ENCODE assay signal across 30 cellular contexts in genomic region chr7:28739826-28740225, GRCh38.
DNase-seq lines count a peak whose midpoint lies in the region; ATAC-seq, FAIRE-seq and TF ChIP-seq lines count a peak whose summit lies in the region.
"Had no signal": no experiment of that assay in that cellular context is flagged by ENCODE, and none has a peak within 500 bp of the region (broad histone marks: within the 10 kb centered on the region; RNA-seq: fewer than 3 reads in every experiment).

No MANE protein-coding gene starts in this region.

- no peak overlapping the region for H3K14ac ChIP-seq in H1 (ENCODE audit: insufficient read length)

- H3K56ac ChIP-seq in H1 (replicated peaks; ENCODE audit: insufficient read length, low read depth, low read length) = no peak overlapping the region

- H2BK5ac ChIP-seq in H1 (ENCODE audit: low read depth, low read length) = no peak overlapping the region

- no peak overlapping the region for H3K4me3 Mint-ChIP-seq in neural progenitor cell
- H3K4me3 Mint-ChIP-seq in effector memory CD8-positive, alpha-beta T cell = no peak overlapping the region
- H3K4me3 Mint-ChIP-seq: B cell; dendritic cell treated with granulocyte-macrophage colony-stimulating factor and Interleukin-4, amounts not matched to agents 40 ng/mL and 50 ng/mL, for 4 days; immature natural killer cell; neural crest cell had no signal

- H4K5ac ChIP-seq in H1 (ENCODE audit: insufficient read length, low read depth, low read length) = no peak overlapping the region

- H3K27me3 Mint-ChIP-seq in neural progenitor cell (ENCODE audit: insufficient read depth, low read depth) = no peaks in the 10 kb centered on the region
- H3K27me3 Mint-ChIP-seq in effector memory CD8-positive, alpha-beta T cell = peaks cover 8 to 14% of the 10 kb centered on the region in 2 donors
- H3K27me3 Mint-ChIP-seq: B cell; dendritic cell treated with granulocyte-macrophage colony-stimulating factor and Interleukin-4, amounts not matched to agents 40 ng/mL and 50 ng/mL, for 4 days; progenitor cell of endocrine pancreas had no signal

- POLR2A ChIA-PET in H1 (lab: Charles Lee; ENCODE audit: partially characterized antibody) = no interaction called here

- H2AFZ ChIP-seq in H1 (ENCODE audit: low read length) = peak overlapping the region; percentile 89; the same call in 1 of the 2 replicates
- H2AFZ ChIP-seq in neural progenitor cell (replicated peaks) = no peak overlapping the region

- no peak overlapping the region for H2BK15ac ChIP-seq in H1 (ENCODE audit: low read length)

- peak; percentile 65 for DNase-seq in DMS153 treated with DMSO at 0.1 percent for 48 hours (lab: John Stamatoyannopoulos, UW; ENCODE audit: unreplicated experiment)
- DNase-seq in NCI-H82 treated with DMSO at 0.1 percent for 48 hours (lab: John Stamatoyannopoulos, UW; ENCODE audit: unreplicated experiment) = peak; percentile 95
- no peak for DNase-seq in H1 (ENCODE audit: low read depth in 1 of 2, low spot score in 2 of 2)
- DNase-seq in neural progenitor cell (ENCODE audit: low spot score) = peak; percentile 82
- DNase-seq in NCI-H2227 (lab: John Stamatoyannopoulos, UW; ENCODE audit: unreplicated experiment) = no peak
- DNase-seq in effector memory CD8-positive, alpha-beta T cell = no peak
- DNase-seq in T-helper 1 cell = no peak
- DNase-seq: activated CD4-positive, alpha-beta T cell treated with anti-CD3 and anti-CD28 coated beads, Interleukin-2, amount 50 U/mL, for 48 hours; activated CD4-positive, CD25-positive, alpha-beta regulatory T cell; activated CD8-positive, alpha-beta memory T cell treated with anti-CD3 and anti-CD28 coated beads, Interleukin-2, amount 50 U/mL, for 48 hours; activated gamma-delta T cell; DND-41; heart left ventricle; immature natural killer cell; left ventricle myocardium inferior; NCI-H1092 treated with DMSO at 0.1 percent for 48 hours; NCI-H2029; NCI-H446 treated with DMSO at 0.1 percent for 48 hours; testis had no signal

- H3K36me3 Mint-ChIP-seq in neural progenitor cell = no peaks in the 10 kb centered on the region
- H3K36me3 Mint-ChIP-seq in effector memory CD8-positive, alpha-beta T cell (ENCODE audit: insufficient read depth) = peaks cover 3% of the 10 kb centered on the region
- H3K36me3 Mint-ChIP-seq: immature natural killer cell had no signal

- H3K9ac ChIP-seq in H1 (replicated peaks in 1 of 4; ENCODE audit: extremely low read depth in 1 of 4, low read depth in 3 of 4, low read length in 3 of 4) (no peak overlapping the region), neural progenitor cell (no peak overlapping the region)

- H3K36me3 ChIP-seq in H1 (ENCODE audit: control insufficient read depth in 2 of 4, insufficient read depth in 4 of 4, low read length in 3 of 4) = no peaks in the 10 kb centered on the region; a peak in 1 of 8 replicates
- H3K36me3 ChIP-seq in neural progenitor cell = no peaks in the 10 kb centered on the region
- H3K36me3 ChIP-seq: heart left ventricle, left ventricle myocardium inferior had no signal

- WGBS in H1 (ENCODE audit: extremely low coverage in 1 of 2, insufficient coverage in 1 of 2, insufficient read length in 1 of 2, insufficient replicate concordance in 2 of 2, low coverage in 1 of 2, low lambda C conversion rate in 2 of 2, missing lambda C conversion rate in 1 of 2), 2 experiments = 63% methylated on average over 5 of the region's 5 CpGs; no CpG with 5 or more reads in 1 of the 2 experiments

- TF ChIP-seq CTCF in H1 (IDR thresholded peaks at IDR 0.05; ENCODE audit: control extremely low read depth in 1 of 3, insufficient read depth in 1 of 3, low read depth in 1 of 3, low read length in 3 of 3) (no peak), neural progenitor cell (IDR thresholded peaks at IDR 0.05) (no peak)

- no peak overlapping the region for H2AK5ac ChIP-seq in H1 (ENCODE audit: low read depth, low read length)

- TF ChIP-seq RAD21 in H1 (IDR thresholded peaks at IDR 0.05 in 1 of 2, conservative IDR thresholded peaks at IDR 0.05 in 1 of 2; ENCODE audit: low read depth in 2 of 2, low read length in 2 of 2) = no peak

- no peak overlapping the region for H3K23ac ChIP-seq in H1 (ENCODE audit: insufficient read length)

- H3K4ac ChIP-seq in H1 (replicated peaks; ENCODE audit: insufficient read length, low read depth, low read length) = no peak overlapping the region

- H3K23me2 ChIP-seq in H1 (ENCODE audit: low read depth, low read length) = no peaks in the 10 kb centered on the region

- H3K4me1 ChIP-seq in H1 (replicated peaks in 1 of 4; ENCODE audit: control insufficient read depth in 3 of 4, insufficient read depth in 4 of 4, low read length in 3 of 4) (peaks cover 3 to 11% (median 6%) of the 10 kb centered on the region in 4 experiments; a peak in 4 of 7 replicates), neural progenitor cell (peaks cover 33% of the 10 kb centered on the region)
- H3K4me1 ChIP-seq: testis had no signal

- no peak overlapping the region for H3K27ac Mint-ChIP-seq in neural progenitor cell
- H3K27ac Mint-ChIP-seq in effector memory CD8-positive, alpha-beta T cell = no peak overlapping the region
- H3K27ac Mint-ChIP-seq: B cell; dendritic cell treated with granulocyte-macrophage colony-stimulating factor and Interleukin-4, amounts not matched to agents 40 ng/mL and 50 ng/mL, for 4 days; immature natural killer cell; progenitor cell of endocrine pancreas had no signal

- H3K4me2 ChIP-seq in H1 (ENCODE audit: insufficient read depth in 1 of 2, low read depth in 2 of 2, low read length in 2 of 2) = peak overlapping the region; percentile 52 to 64
- H3K4me2 ChIP-seq in neural progenitor cell = peak overlapping the region; percentile 66

- no peak for ATAC-seq in effector memory CD8-positive, alpha-beta T cell (replicated peaks)
- ATAC-seq in GM19351 (IDR thresholded peaks at IDR 0.05; ENCODE audit: unreplicated experiment) = no peak
- ATAC-seq: heart left ventricle, HepG2, SK-N-SH treated with all-trans-retinoic acid at 6 μM for 48 hours had no signal

- H3K9me3 ChIP-seq in H1 (ENCODE audit: insufficient read depth in 2 of 2, low read depth in 1 of 2, low read length in 1 of 2) (no peaks in the 10 kb centered on the region), neural progenitor cell (ENCODE audit: low read depth) (no peaks in the 10 kb centered on the region)
- H3K9me3 ChIP-seq: heart left ventricle, left ventricle myocardium inferior, testis had no signal

- H3K4me1 Mint-ChIP-seq in neural progenitor cell = peaks cover 18% of the 10 kb centered on the region
- no peaks in the 10 kb centered on the region for H3K4me1 Mint-ChIP-seq in effector memory CD8-positive, alpha-beta T cell (ENCODE audit: low read depth in 2 of 2)
- H3K4me1 Mint-ChIP-seq: B cell, immature natural killer cell had no signal

- no peak overlapping the region for H4K8ac ChIP-seq in H1 (ENCODE audit: extremely low read depth, insufficient read depth, low read length)

- no peaks in the 10 kb centered on the region for H4K20me1 ChIP-seq in H1 (replicated peaks in 1 of 2; ENCODE audit: control insufficient read depth in 1 of 2, insufficient read depth in 2 of 2, low read length in 2 of 2)
- no peaks in the 10 kb centered on the region for H4K20me1 ChIP-seq in neural progenitor cell (ENCODE audit: low read depth)

- H4K91ac ChIP-seq in H1 (replicated peaks; ENCODE audit: insufficient read length, low read length) = no peak overlapping the region

- no peaks in the 10 kb centered on the region for H3K79me1 ChIP-seq in H1 (ENCODE audit: low read depth, low read length)

- TF ChIP-seq EP300 in H1 (IDR thresholded peaks at IDR 0.05; ENCODE audit: borderline replicate concordance in 1 of 2, low read depth in 2 of 2, low read length in 2 of 2) = no peak

- H3K79me2 ChIP-seq in H1 (ENCODE audit: control insufficient read depth in 1 of 2, insufficient read depth in 2 of 2, low read length in 2 of 2) (no peaks in the 10 kb centered on the region), neural progenitor cell (ENCODE audit: low read depth) (no peaks in the 10 kb centered on the region)

- no peak for TF ChIP-seq POLR2A in H1 (IDR thresholded peaks at IDR 0.05; ENCODE audit: control extremely low read depth in 1 of 2, low read depth in 2 of 2, low read length in 2 of 2)

- H3K9me3 Mint-ChIP-seq in neural progenitor cell = peaks cover 2% of the 10 kb centered on the region
- H3K9me3 Mint-ChIP-seq in effector memory CD8-positive, alpha-beta T cell = no peaks in the 10 kb centered on the region
- H3K9me3 Mint-ChIP-seq: dendritic cell treated with granulocyte-macrophage colony-stimulating factor and Interleukin-4, amounts not matched to agents 40 ng/mL and 50 ng/mL, for 4 days; immature natural killer cell had no signal

- H3K27me3 ChIP-seq in H1 (replicated peaks in 1 of 4; ENCODE audit: control insufficient read depth in 3 of 4, extremely low read depth in 1 of 4, insufficient read depth in 3 of 4, low read length in 3 of 4) = no peaks in the 10 kb centered on the region
- no peaks in the 10 kb centered on the region for H3K27me3 ChIP-seq in neural progenitor cell
- H3K27me3 ChIP-seq: heart left ventricle, testis had no signal

- no peak overlapping the region for H2BK120ac ChIP-seq in H1 (replicated peaks; ENCODE audit: low read depth, low read length)

- H2BK12ac ChIP-seq in H1 (ENCODE audit: low read depth, low read length) = no peak overlapping the region

- no peak overlapping the region for H3K18ac ChIP-seq in H1 (ENCODE audit: extremely low read depth, low read length)

- H3K27ac ChIP-seq in H1 (ENCODE audit: low read depth, low read length) (no peak overlapping the region), neural progenitor cell (peak overlapping the region; percentile 48)
- H3K27ac ChIP-seq: epithelial cell of prostate, heart left ventricle, left ventricle myocardium inferior, testis had no signal

- peaks cover 14% of the 10 kb centered on the region for H3F3A ChIP-seq in neural progenitor cell (ENCODE audit: low read depth)

- H2BK20ac ChIP-seq in H1 (ENCODE audit: low read length) = no peak overlapping the region

- CTCF ChIA-PET in H1 (lab: Charles Lee; ENCODE audit: partially characterized antibody) = interaction anchor here (1.2 to 1.3 kb wide), 2 partner anchors 110 to 348 kb away, joined by 3 read pairs; no protein-coding TSS in a partner anchor

- H3K4me3 ChIP-seq in H1 (ENCODE audit: extremely low read depth in 1 of 4, insufficient read depth in 2 of 4, low read depth in 3 of 4, low read length in 4 of 4) (peak overlapping the region in 1 of 4 experiments; percentile 22; a peak in 1 of 8 replicates), neural progenitor cell (peak overlapping the region; percentile 28)
- H3K4me3 ChIP-seq: heart left ventricle, left ventricle myocardium inferior, testis had no signal

- FAIRE-seq in H1 (lab: Jason Lieb, UNC) = peak; percentile 19
- FAIRE-seq: A204.1, GM12892, GM19239, HepG2 had no signal

TF ChIP-seq in H1, 55 proteins besides CTCF, POLR2A, EP300 and RAD21 (continues in another document):
- TF ChIP-seq CBX5 (IDR thresholded peaks at IDR 0.05; ENCODE audit: low read depth, low read length) = no peak
- TF ChIP-seq E2F6 (IDR thresholded peaks at IDR 0.05) = no peak
- no peak for TF ChIP-seq ASH2L (IDR thresholded peaks at IDR 0.05; ENCODE audit: low read length)

Comparison
In these comparisons a context has a peak if more than half of its experiments do, and no peak if none do; other contexts are left out.
1. DNase-seq: peak in DMS153 treated with DMSO at 0.1 percent for 48 hours (single experiment), NCI-H82 treated with DMSO at 0.1 percent for 48 hours (single experiment) and neural progenitor cell (single experiment); none in H1 (0 of 2), NCI-H2227 (single experiment), effector memory CD8-positive, alpha-beta T cell (0 of 3) and T-helper 1 cell (0 of 5).